1 cellular context compared by ENCODE assay signal in genomic region chr20:19757487-19757972, GRCh38.
TF ChIP-seq lines count a peak whose summit lies in the region.

No MANE protein-coding gene starts in this region.

TF ChIP-seq in GM23338, 12 proteins besides CTCF, POLR2A, EP300 and RAD21 (continued from another document):
- TF ChIP-seq REST (IDR thresholded peaks at IDR 0.05; ENCODE audit: unreplicated experiment) (no peak), ZNF114 (CRISPR knock-in tag; IDR thresholded peaks at IDR 0.05) (no peak), STAT1 (IDR thresholded peaks at IDR 0.05; ENCODE audit: unreplicated experiment) (no peak), JUNB (IDR thresholded peaks at IDR 0.05; ENCODE audit: unreplicated experiment) (no peak), ETS1 (IDR thresholded peaks at IDR 0.05) (no peak)
